20 cellular contexts compared by ENCODE assay signal in the genomic region with DNA sequence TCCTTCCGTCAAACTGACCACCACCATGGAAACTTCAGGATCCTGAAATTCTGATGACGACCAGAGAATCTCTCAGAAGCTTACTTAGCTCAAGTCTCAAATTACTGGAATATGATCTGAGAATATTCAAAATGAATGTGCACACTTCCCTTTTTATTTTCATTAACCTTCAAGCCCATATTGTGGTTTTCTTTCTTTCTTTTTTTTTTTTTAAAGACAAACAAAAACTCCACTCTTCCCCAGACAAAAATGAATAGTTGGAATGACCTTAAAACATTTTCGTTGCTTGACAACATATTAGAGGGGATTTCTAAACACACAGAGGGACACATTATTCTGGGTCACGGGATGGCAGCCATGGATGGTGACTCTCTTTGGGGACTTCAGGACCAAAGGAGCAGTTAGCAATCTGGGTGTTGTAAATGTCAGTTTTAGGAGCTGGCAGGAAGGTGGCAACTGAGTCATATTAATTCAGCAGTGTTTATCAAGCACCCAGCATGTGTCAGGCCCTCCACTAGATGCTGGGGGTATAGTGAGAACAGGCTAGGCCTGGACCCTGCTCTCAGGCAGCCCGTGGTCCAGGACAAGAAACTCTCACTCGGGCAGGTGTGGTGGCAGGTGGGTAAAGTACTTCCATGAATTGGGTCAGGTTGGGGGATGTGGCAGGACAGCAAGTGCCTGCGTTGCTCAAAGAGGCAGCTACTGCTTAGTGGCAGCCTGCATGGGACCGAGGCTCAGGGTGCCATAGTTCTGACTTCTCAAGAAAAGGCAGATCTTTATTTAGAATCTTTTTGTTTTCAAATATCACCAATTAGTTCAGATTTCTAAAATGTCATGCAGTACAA. TPM values are rescaled to one million over a fixed set of nuclear protein-coding genes. Genes with fewer than 3 reads are reported as not detected.
A peak's percentile ranks its signal among the peaks of the same experiment; 100 is the strongest.
DNase-seq lines count a peak whose midpoint lies in the region; ATAC-seq and TF ChIP-seq lines count a peak whose summit lies in the region.
"Had no signal": no experiment of that assay in that cellular context is flagged by ENCODE, and none has a peak within 500 bp of the region (broad histone marks: within the 10 kb centered on the region; RNA-seq: fewer than 3 reads in every experiment).

No MANE protein-coding gene starts in this region.

- peak; percentile 33 for ATAC-seq in GM18858 (IDR thresholded peaks at IDR 0.05; ENCODE audit: unreplicated experiment)
- peak; percentile 59 for ATAC-seq in sciatic nerve
- ATAC-seq in HG03521 (IDR thresholded peaks at IDR 0.05; ENCODE audit: unreplicated experiment): no peak
- ATAC-seq in HG03159 (IDR thresholded peaks at IDR 0.05; ENCODE audit: unreplicated experiment): no peak
- ATAC-seq: gastroesophageal sphincter, HepG2, left lobe of liver had no signal

- in situ Hi-C loops in astrocyte of the cerebellum (cut with HindIII; ENCODE audit: low sequenced_read_pairs): no loop called here

- intact Hi-C loops in sciatic nerve (cut with DNase I): no loop called here

- H3K4me3 ChIP-seq in astrocyte of the cerebellum (ENCODE audit: low read depth, low read length): no peak overlapping the region
- H3K4me3 ChIP-seq: gastroesophageal sphincter, SJSA1, transverse colon had no signal

- peak; percentile 67 for DNase-seq in LHCN-M2 (ENCODE audit: low read depth)
- DNase-seq in astrocyte of the cerebellum (ENCODE audit: low read depth): peak; percentile 76
- DNase-seq in sciatic nerve (ENCODE audit: low spot score): no peak
- DNase-seq in NAMALWA (ENCODE audit: low spot score): no peak
- no peak for DNase-seq in glutamatergic neuron
- DNase-seq: activated CD4-positive, alpha-beta T cell treated with anti-CD3 and anti-CD28 coated beads for 48 hours; activated CD8-positive, alpha-beta memory T cell treated with anti-CD3 and anti-CD28 coated beads, Interleukin-2, amount 50 U/mL, for 48 hours; activated gamma-delta T cell; DMS 273 treated with DMSO at 0.1 percent for 48 hours; NCI-H2081 treated with DMSO at 0.1 percent for 48 hours; NCI-H526; small intestine; transverse colon had no signal

- H3K36me3 Mint-ChIP-seq in glutamatergic neuron (ENCODE audit: unreplicated experiment): no peaks in the 10 kb centered on the region

- H3K4me3 Mint-ChIP-seq in glutamatergic neuron (ENCODE audit: unreplicated experiment): no peak overlapping the region

- no peaks in the 10 kb centered on the region for H3K4me1 Mint-ChIP-seq in glutamatergic neuron (ENCODE audit: low read depth, unreplicated experiment)

- TF ChIP-seq CTCF in astrocyte of the cerebellum (IDR thresholded peaks at IDR 0.05; ENCODE audit: low read depth, low read length, missing control alignments): no peak
- TF ChIP-seq CTCF in glutamatergic neuron (IDR thresholded peaks at IDR 0.05; ENCODE audit: partially characterized antibody, unreplicated experiment): no peak

- peaks cover 1% of the 10 kb centered on the region for H3K9me3 Mint-ChIP-seq in glutamatergic neuron (ENCODE audit: unreplicated experiment)

- H3K27ac Mint-ChIP-seq in glutamatergic neuron (ENCODE audit: unreplicated experiment): no peak overlapping the region

- peaks cover 2% of the 10 kb centered on the region for H3K27me3 Mint-ChIP-seq in glutamatergic neuron (ENCODE audit: unreplicated experiment)

RNA-seq across cellular contexts. Expression of gene KIAA1549L, which starts 7.4 kb away (rescaled TPM):
- total RNA-seq in LHCN-M2 (2014; rRNA removed) (10.7 and 11.4 TPM in 2 replicates), sciatic nerve (10.6 TPM), glutamatergic neuron (ENCODE audit: unreplicated experiment) (3.5 TPM)
- polyA plus RNA-seq in LHCN-M2 (2012): 4.4 TPM

Comparison
In these comparisons a context has a peak if more than half of its experiments do, and no peak if none do; other contexts are left out.
1. ATAC-seq: peak in GM18858 (single experiment) and sciatic nerve (single experiment); none in HG03521 (single experiment) and HG03159 (single experiment).
2. DNase-seq: peak in LHCN-M2 (single experiment) and astrocyte of the cerebellum (single experiment); none in sciatic nerve (single experiment), NAMALWA (single experiment) and glutamatergic neuron (single experiment).